ENCODE assay signal across 18 cellular contexts in the genomic region with DNA sequence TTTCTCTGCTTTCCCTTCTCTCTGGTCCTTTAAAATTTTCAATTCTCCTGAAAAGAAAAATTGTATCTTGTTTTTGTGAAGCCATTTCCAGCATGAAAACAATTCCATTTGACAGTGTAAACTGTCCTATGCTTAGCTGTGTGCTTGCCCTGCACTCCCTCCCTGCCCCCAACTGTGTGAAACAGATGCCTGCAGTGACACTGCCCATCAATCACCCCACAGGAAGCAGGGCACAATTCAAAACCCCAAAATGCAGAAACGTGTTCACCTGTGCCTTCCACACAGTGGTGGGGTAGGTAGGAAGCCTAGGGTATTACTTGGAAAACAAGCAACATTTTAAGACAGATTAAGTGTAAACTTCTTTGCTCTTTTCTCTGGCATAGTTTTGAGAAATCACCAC.
"Had no signal": no experiment of that assay in that cellular context is flagged by ENCODE, and none has a peak within 500 bp of the region (broad histone marks: within the 10 kb centered on the region; RNA-seq: fewer than 3 reads in every experiment).

No MANE protein-coding gene starts in this region.

- H3K9me3 ChIP-seq: mucosa of descending colon, sigmoid colon, upper lobe of left lung had no signal

- H3K36me3 ChIP-seq: sigmoid colon, upper lobe of left lung had no signal

- H3K4me1 ChIP-seq: sigmoid colon had no signal

- H3K4me3 ChIP-seq: mucosa of descending colon, sigmoid colon, upper lobe of left lung had no signal

- ATAC-seq: activated CD8-positive, alpha-beta memory T cell treated with anti-CD3 and anti-CD28 coated beads, Interleukin-2, amount 10 ng/mL, durations not matched to agents 7 days and 5 days; activated T-cell treated with anti-CD3 and anti-CD28 coated beads, Interleukin-2, amount 50 U/mL, for 4 hours; left lobe of liver; mucosa of descending colon; natural killer cell; T-helper 17 cell had no signal

- DNase-seq: activated CD4-positive, alpha-beta T cell treated with anti-CD3 and anti-CD28 coated beads, Interleukin-2, amount 50 U/mL, for 48 hours; activated CD4-positive, CD25-positive, alpha-beta regulatory T cell treated with anti-CD3 and anti-CD28 coated beads, Interleukin-2, amount 50 U/mL, for 72 hours; activated CD8-positive, alpha-beta memory T cell treated with anti-CD3 and anti-CD28 coated beads, Interleukin-2, amount 10 ng/mL, durations not matched to agents 7 days and 5 days; activated effector memory CD4-positive, alpha-beta T cell treated with anti-CD3 and anti-CD28 coated beads, Interleukin-2, amount 50 U/mL, for 16 hours; activated T-cell treated with anti-CD3 and anti-CD28 coated beads, Interleukin-2, amount 50 U/mL, for 4 hours; amygdala; cortex of kidney; effector memory CD4-positive, alpha-beta T cell; hippocampal formation; mucosa of descending colon; natural killer cell; sigmoid colon; stimulated activated CD4-positive, alpha-beta T cell treated with anti-CD3 and anti-CD28 coated beads, Interleukin-12 subunit alpha, Interleukin-12 subunit beta, amount 100 ng/mL, for 4 hours; stimulated activated naive CD4-positive, alpha-beta T cell; T-helper 17 cell; upper lobe of left lung had no signal

- H3K27me3 ChIP-seq: upper lobe of left lung had no signal

- H3K27ac ChIP-seq: epithelial cell of prostate, sigmoid colon, upper lobe of left lung had no signal
